In genomic region chr19:10416380-10417257, GRCh38 we compare ENCODE assay signal across 8 cellular contexts. TPM values are rescaled to one million over a fixed set of nuclear protein-coding genes. Genes with fewer than 3 reads are reported as not detected.
DNase-seq lines count a peak whose midpoint lies in the region; ATAC-seq and TF ChIP-seq lines count a peak whose summit lies in the region.

No MANE protein-coding gene starts in this region.

- TF ChIP-seq CTCF in kidney epithelial cell (IDR thresholded peaks at IDR 0.05; ENCODE audit: insufficient read depth, low read length, poor library complexity, severe bottlenecking), result peak; percentile 70

- H3K4me3 ChIP-seq in kidney epithelial cell (ENCODE audit: low read depth, low read length), result peak overlapping the region; percentile 50

- no peaks in the 10 kb centered on the region for H3K36me3 ChIP-seq in kidney epithelial cell (ENCODE audit: control insufficient read depth, insufficient read depth, low read length)

- peak overlapping the region; percentile 21 for H3K27ac ChIP-seq in caudate nucleus (ENCODE audit: low read depth, low read length)

- peak; percentile 50 for DNase-seq in NCI-H2107 (lab: John Stamatoyannopoulos, UW)
- no peak for DNase-seq in NCI-H2107 treated with DMSO at 0.1 percent for 48 hours (lab: John Stamatoyannopoulos, UW; ENCODE audit: unreplicated experiment)
- DNase-seq in NCI-H345 (lab: John Stamatoyannopoulos, UW), result peak; percentile 90
- DNase-seq in activated CD4-positive, CD25-positive, alpha-beta regulatory T cell (lab: John Stamatoyannopoulos, UW), result peak; percentile 83 to 92 (median 88)
- DNase-seq in caudate nucleus (lab: John Stamatoyannopoulos, UW), result peak in 54 of 61 donors; percentile 17 to 94 (median 68)
- DNase-seq in kidney epithelial cell (ENCODE audit: low read depth), result no peak
- peak; percentile 93 to 94 for DNase-seq in stimulated activated CD4-positive, alpha-beta T cell treated with anti-CD3 and anti-CD28 coated beads, Interleukin-15, amount 100 ng/mL, for 48 hours (ENCODE audit: low read depth in 2 of 2)

- peaks cover 57% of the 10 kb centered on the region for H3K27me3 ChIP-seq in kidney epithelial cell (ENCODE audit: control insufficient read depth, insufficient read depth, low read length)

- ATAC-seq in HG02981 (IDR thresholded peaks at IDR 0.05; ENCODE audit: unreplicated experiment), result peak; percentile 57

RNA-seq across cellular contexts. Expression of gene PDE4A, which starts 3.7 kb away (rescaled TPM):
- total RNA-seq in kidney epithelial cell, result 1.7 and 1.8 TPM in 2 replicates

RNA-seq across cellular contexts. Expression of gene CDC37, which starts 13.3 kb away (rescaled TPM):
- total RNA-seq in kidney epithelial cell, result 309 and 327 TPM in 2 replicates

RNA-seq across cellular contexts. Expression of gene TYK2, which starts 36.2 kb away (rescaled TPM):
- total RNA-seq in kidney epithelial cell, result 64.8 and 104 TPM in 2 replicates

Comparison
In these comparisons a context has a peak if more than half of its experiments do, and no peak if none do; other contexts are left out.
1. DNase-seq: peak in NCI-H2107 (single experiment), NCI-H345 (single experiment), activated CD4-positive, CD25-positive, alpha-beta regulatory T cell (4 of 4), caudate nucleus (54 of 61) and stimulated activated CD4-positive, alpha-beta T cell treated with anti-CD3 and anti-CD28 coated beads, Interleukin-15, amount 100 ng/mL, for 48 hours (2 of 2); none in NCI-H2107 treated with DMSO at 0.1 percent for 48 hours (single experiment) and kidney epithelial cell (single experiment).